In genomic region chr6:138421089-138421488, GRCh38 we compare ENCODE assay signal across 24 cellular contexts. TPM values are rescaled to one million over a fixed set of nuclear protein-coding genes. Genes with fewer than 3 reads are reported as not detected.
A peak's percentile ranks its signal among the peaks of the same experiment; 100 is the strongest.
DNase-seq lines count a peak whose midpoint lies in the region; ATAC-seq, FAIRE-seq and TF ChIP-seq lines count a peak whose summit lies in the region.
"Had no signal": no experiment of that assay in that cellular context is flagged by ENCODE, and none has a peak within 500 bp of the region (broad histone marks: within the 10 kb centered on the region; RNA-seq: fewer than 3 reads in every experiment).

No MANE protein-coding gene starts in this region.

- peaks cover 1 to 38% (median 14%) of the 10 kb centered on the region in 4 donors for H3K4me1 ChIP-seq in liver (ENCODE audit: control insufficient read depth in 4 of 4, insufficient read depth in 4 of 4, low read length in 3 of 4)
- H3K4me1 ChIP-seq: A549, BE2C, Caco-2 had no signal

- H3K4me1 Mint-ChIP-seq in activated CD4-positive, alpha-beta T cell treated with anti-CD3 and anti-CD28 coated beads, Interleukin-2, amount 10 ng/mL, durations not matched to agents 7 days and 5 days = peaks cover 8% of the 10 kb centered on the region

- no peaks in the 10 kb centered on the region for H3K9me3 ChIP-seq in liver (ENCODE audit: control insufficient read depth in 4 of 4, low read length in 3 of 4)
- H3K9me3 ChIP-seq: A549, BE2C, Caco-2 had no signal

- CTCF ChIA-PET in activated CD4-positive, alpha-beta T cell treated with anti-CD3 and anti-CD28 coated beads, Interleukin-2, amount 10 ng/mL, durations not matched to agents 7 days and 5 days (lab: Charles Lee) = no interaction called here

- no peak for TF ChIP-seq CTCF in liver (IDR thresholded peaks at IDR 0.05; ENCODE audit: low read depth, low read length, missing input control)

- peak overlapping the region; percentile 57 to 73 for H3K27ac ChIP-seq in liver (ENCODE audit: low read depth in 1 of 2, low read length in 2 of 2)
- H3K27ac ChIP-seq: A549, GM23248 had no signal

- H3K36me3 Mint-ChIP-seq in activated CD4-positive, alpha-beta T cell treated with anti-CD3 and anti-CD28 coated beads, Interleukin-2, amount 10 ng/mL, durations not matched to agents 7 days and 5 days (ENCODE audit: low read depth) = no peaks in the 10 kb centered on the region

- H3K27me3 Mint-ChIP-seq in activated CD4-positive, alpha-beta T cell treated with anti-CD3 and anti-CD28 coated beads, Interleukin-2, amount 10 ng/mL, durations not matched to agents 7 days and 5 days = no peaks in the 10 kb centered on the region

- no peak for TF ChIP-seq RAD21 in liver (IDR thresholded peaks at IDR 0.05)

- H3K36me3 ChIP-seq in liver (ENCODE audit: control insufficient read depth in 4 of 4, insufficient read depth in 3 of 4, low read depth in 1 of 4, low read length in 3 of 4) = peaks cover 4 to 14% (median 5%) of the 10 kb centered on the region in 4 donors
- H3K36me3 ChIP-seq: BE2C had no signal

- H3K27ac Mint-ChIP-seq in activated CD4-positive, alpha-beta T cell treated with anti-CD3 and anti-CD28 coated beads, Interleukin-2, amount 10 ng/mL, durations not matched to agents 7 days and 5 days = no peak overlapping the region
- H3K27ac Mint-ChIP-seq: CD8-positive, alpha-beta T cell had no signal

- peaks cover 3% of the 10 kb centered on the region for H3K9me3 Mint-ChIP-seq in activated CD4-positive, alpha-beta T cell treated with anti-CD3 and anti-CD28 coated beads, Interleukin-2, amount 10 ng/mL, durations not matched to agents 7 days and 5 days
- H3K9me3 Mint-ChIP-seq: CD8-positive, alpha-beta T cell had no signal

- no peak overlapping the region for H3K4me3 Mint-ChIP-seq in activated CD4-positive, alpha-beta T cell treated with anti-CD3 and anti-CD28 coated beads, Interleukin-2, amount 10 ng/mL, durations not matched to agents 7 days and 5 days
- H3K4me3 Mint-ChIP-seq: CD8-positive, alpha-beta T cell had no signal

- no peak overlapping the region for H3K4me3 ChIP-seq in liver (ENCODE audit: low read depth in 1 of 3, low read length in 3 of 3)
- H3K4me3 ChIP-seq: A549; BLaER1 treated with 17β-estradiol and CSF1 and Interleukin-3, amounts not matched to agents 10 nM and 100 nM; GM23248 had no signal

- no peak for FAIRE-seq in RCC 7860 (lab: Jason Lieb, UNC)
- FAIRE-seq: A549, G401.6, GM12892, GM19239, H1 had no signal

- POLR2A ChIA-PET in activated CD4-positive, alpha-beta T cell treated with anti-CD3 and anti-CD28 coated beads, Interleukin-2, amount 10 ng/mL, durations not matched to agents 7 days and 5 days (lab: Charles Lee) = no interaction called here

- H3K27me3 ChIP-seq in liver (ENCODE audit: control insufficient read depth in 4 of 4, insufficient read depth in 4 of 4, low read length in 3 of 4) = no peaks in the 10 kb centered on the region
- H3K27me3 ChIP-seq: BLaER1 treated with 17β-estradiol and CSF1 and Interleukin-3, amounts not matched to agents 10 nM and 100 nM had no signal

- no peak overlapping the region for H3K9ac ChIP-seq in liver (ENCODE audit: low read depth in 1 of 2, low read length in 2 of 2)
- H3K9ac ChIP-seq: BLaER1 treated with 17β-estradiol and CSF1 and Interleukin-3, amounts not matched to agents 10 nM and 100 nM; GM23248 had no signal

- no peak for ATAC-seq in GM18868 (IDR thresholded peaks at IDR 0.05; ENCODE audit: unreplicated experiment)
- ATAC-seq: A549; CD8-positive, alpha-beta T cell; HCT116 had no signal

- 83% methylated on average over 6 of the region's 6 CpGs for WGBS in liver

- DNase-seq in activated CD4-positive, alpha-beta T cell treated with anti-CD3 and anti-CD28 coated beads, Interleukin-2, amount 10 ng/mL, durations not matched to agents 7 days and 5 days = peak; percentile 1
- DNase-seq in activated CD4-positive, alpha-beta T cell treated with anti-CD3 and anti-CD28 coated beads, Interleukin-2, amount 50 U/mL, for 1 hour = no peak
- DNase-seq in ecto neural progenitor cell (ENCODE audit: low spot score) = peak; percentile 8
- no peak for DNase-seq in ureter (ENCODE audit: low spot score)
- no peak for DNase-seq in RCC 7860 (ENCODE audit: low spot score)
- DNase-seq: 8988T; ACHN; AML-193; BE2C; Caco-2; CD8-positive, alpha-beta T cell; DMS153; DND-41; GM23248; H7 had no signal

TF ChIP-seq in liver, 16 proteins besides CTCF, POLR2A, EP300 and RAD21:
- no peak for TF ChIP-seq YY1 (IDR thresholded peaks at IDR 0.05)
- no peak for TF ChIP-seq MAX (IDR thresholded peaks at IDR 0.05)
- TF ChIP-seq GABPA (IDR thresholded peaks at IDR 0.05 in 1 of 2, conservative IDR thresholded peaks at IDR 0.05 in 1 of 2) = no peak
- no peak for TF ChIP-seq SP1 (IDR thresholded peaks at IDR 0.05)
- no peak for TF ChIP-seq REST (IDR thresholded peaks at IDR 0.05)
- TF ChIP-seq JUND (IDR thresholded peaks at IDR 0.05) = no peak
- no peak for TF ChIP-seq NR2F2 (IDR thresholded peaks at IDR 0.05)
- no peak for TF ChIP-seq TAF1 (conservative IDR thresholded peaks at IDR 0.05)
- no peak for TF ChIP-seq HNF4A (conservative IDR thresholded peaks at IDR 0.05)
- no peak for TF ChIP-seq ATF3 (IDR thresholded peaks at IDR 0.05)
- TF ChIP-seq HNF4G (IDR thresholded peaks at IDR 0.05) = no peak
- no peak for TF ChIP-seq FOXA2 (IDR thresholded peaks at IDR 0.05)
- no peak for TF ChIP-seq EGR1 (IDR thresholded peaks at IDR 0.05; ENCODE audit: low read depth in 2 of 2)
- no peak for TF ChIP-seq ZBTB33 (IDR thresholded peaks at IDR 0.05)
- no peak for TF ChIP-seq FOXA1 (IDR thresholded peaks at IDR 0.05)
- TF ChIP-seq RXRA (IDR thresholded peaks at IDR 0.05) = no peak

RNA-seq across cellular contexts. Expression of gene HEBP2, which starts 17.1 kb away (rescaled TPM):
- 10 to 100 TPM in 1 of 2 experiments, 1 to 10 TPM in 1; 9.2 to 11.7 TPM for total RNA-seq in activated CD4-positive, alpha-beta T cell treated with anti-CD3 and anti-CD28 coated beads, Interleukin-2, amount 10 ng/mL, durations not matched to agents 7 days and 5 days
- total RNA-seq in liver = 10 to 100 TPM in 1 of 2 donors, 1 to 10 TPM in 1; 5.6 to 12.0 TPM
- polyA plus RNA-seq in liver = 10 to 100 TPM; 21.7 to 58.0 TPM
- 101 TPM for total RNA-seq in ureter

RNA-seq across cellular contexts. Expression of gene SMIM28, which starts 43.4 kb away (rescaled TPM):
- not detected for total RNA-seq in activated CD4-positive, alpha-beta T cell treated with anti-CD3 and anti-CD28 coated beads, Interleukin-2, amount 10 ng/mL, durations not matched to agents 7 days and 5 days
- total RNA-seq in liver (not detected), ureter (not detected)
- not detected for polyA plus RNA-seq in liver
- total RNA-seq: Caco-2; CD8-positive, alpha-beta T cell; GM23248; H1 had no signal
- polyA plus RNA-seq: A549, GM23248, H1 had no signal

Comparison
In these comparisons a context has a peak if more than half of its experiments do, and no peak if none do; other contexts are left out.
1. DNase-seq: peak in activated CD4-positive, alpha-beta T cell treated with anti-CD3 and anti-CD28 coated beads, Interleukin-2, amount 10 ng/mL, durations not matched to agents 7 days and 5 days (single experiment) and ecto neural progenitor cell (single experiment); none in activated CD4-positive, alpha-beta T cell treated with anti-CD3 and anti-CD28 coated beads, Interleukin-2, amount 50 U/mL, for 1 hour (single experiment), ureter (single experiment) and RCC 7860 (single experiment).